18 cellular contexts compared by ENCODE assay signal in genomic region chr21:43663033-43663432, GRCh38. TPM values are rescaled to one million over a fixed set of nuclear protein-coding genes. Genes with fewer than 3 reads are reported as not detected.
DNase-seq lines count a peak whose midpoint lies in the region; ATAC-seq and TF ChIP-seq lines count a peak whose summit lies in the region.
"Had no signal": no experiment of that assay in that cellular context is flagged by ENCODE, and none has a peak within 500 bp of the region (broad histone marks: within the 10 kb centered on the region; RNA-seq: fewer than 3 reads in every experiment).

No MANE protein-coding gene starts in this region.

- POLR2A ChIA-PET in RWPE1 (lab: Yijun Ruan, JAX; ENCODE audit: low non-redundant PET), result no interaction called here

- intact Hi-C loops in lower lobe of right lung (cut with DNase I), result no loop called here

- ATAC-seq in CD4-positive, CD25-positive, alpha-beta regulatory T cell (ENCODE audit: low read depth in 2 of 2), result no peak
- no peak for ATAC-seq in activated T-helper 17 cell treated with anti-CD3 and anti-CD28 coated beads, Interleukin-2, amount 50 U/mL, for 72 hours (replicated peaks)
- ATAC-seq in lower lobe of right lung, result no peak
- ATAC-seq: PC-3 had no signal

- H3K36me3 Mint-ChIP-seq in CD4-positive, CD25-positive, alpha-beta regulatory T cell, result peaks cover 30% of the 10 kb centered on the region
- H3K36me3 Mint-ChIP-seq in activated T-helper 17 cell treated with anti-CD3 and anti-CD28 coated beads, Interleukin-2, amount 50 U/mL, for 72 hours (ENCODE audit: low read depth), result peaks cover 78% of the 10 kb centered on the region

- H3K9me3 Mint-ChIP-seq in CD4-positive, CD25-positive, alpha-beta regulatory T cell, result peaks cover 0 to 4% (median 0%) of the 10 kb centered on the region in 7 donors
- peaks cover 5% of the 10 kb centered on the region for H3K9me3 Mint-ChIP-seq in activated T-helper 17 cell treated with anti-CD3 and anti-CD28 coated beads, Interleukin-2, amount 50 U/mL, for 72 hours

- H3K4me3 ChIP-seq in CD4-positive, CD25-positive, alpha-beta regulatory T cell (ENCODE audit: low read depth, low read length), result peak overlapping the region; percentile 37
- no peak overlapping the region for H3K4me3 ChIP-seq in lower lobe of right lung
- H3K4me3 ChIP-seq: BLaER1 treated with 17β-estradiol and CSF1 and Interleukin-3, amounts not matched to agents 10 nM and 100 nM had no signal

- peak overlapping the region in 2 of 3 donors; percentile 3 to 69 for H3K27ac Mint-ChIP-seq in CD4-positive, CD25-positive, alpha-beta regulatory T cell
- peak overlapping the region; percentile 43 for H3K27ac Mint-ChIP-seq in activated T-helper 17 cell treated with anti-CD3 and anti-CD28 coated beads, Interleukin-2, amount 50 U/mL, for 72 hours

- DNase-seq in activated CD8-positive, alpha-beta memory T cell treated with anti-CD3 and anti-CD28 coated beads for 24 hours, result peak; percentile 7
- no peak for DNase-seq in activated CD8-positive, alpha-beta memory T cell treated with anti-CD3 and anti-CD28 coated beads, Interleukin-2, amount 50 U/mL, for 4 hours
- DNase-seq in CD4-positive, CD25-positive, alpha-beta regulatory T cell, result peak in 1 of 3 donors; percentile 30
- DNase-seq in RWPE1 (ENCODE audit: low spot score) (no peak), CD1c-positive myeloid dendritic cell (ENCODE audit: extremely low spot score) (no peak), HK-2 (ENCODE audit: unreplicated experiment) (no peak), lower lobe of right lung (no peak)
- DNase-seq: Caco-2, EL, H7, Karpas-422, MM.1S, NCI-H1092 treated with DMSO at 0.1 percent for 48 hours, NCI-H510A treated with DMSO at 0.1 percent for 48 hours, NCI-H82, PC-3 had no signal

- peak overlapping the region in 2 of 4 donors; percentile 74 to 83 for H3K4me3 Mint-ChIP-seq in CD4-positive, CD25-positive, alpha-beta regulatory T cell
- peak overlapping the region; percentile 98 for H3K4me3 Mint-ChIP-seq in activated T-helper 17 cell treated with anti-CD3 and anti-CD28 coated beads, Interleukin-2, amount 50 U/mL, for 72 hours

- H3K4me1 Mint-ChIP-seq in CD4-positive, CD25-positive, alpha-beta regulatory T cell, result peaks cover 10 to 74% (median 43%) of the 10 kb centered on the region in 4 donors
- peaks cover 32% of the 10 kb centered on the region for H3K4me1 Mint-ChIP-seq in activated T-helper 17 cell treated with anti-CD3 and anti-CD28 coated beads, Interleukin-2, amount 50 U/mL, for 72 hours

- peaks cover 42% of the 10 kb centered on the region for H3K4me1 ChIP-seq in CD4-positive, CD25-positive, alpha-beta regulatory T cell (ENCODE audit: control insufficient read depth, insufficient read depth, low read length, poor library complexity, severe bottlenecking)
- H3K4me1 ChIP-seq in lower lobe of right lung, result peaks cover 26% of the 10 kb centered on the region

- no peak overlapping the region for H3K27ac ChIP-seq in CD4-positive, CD25-positive, alpha-beta regulatory T cell (ENCODE audit: insufficient read depth, low read length, poor library complexity, severe bottlenecking)
- H3K27ac ChIP-seq in RWPE1, result 0 out of 2 replicates have a peak overlapping the region, but pooled peaks have one; percentile 13
- no peak overlapping the region for H3K27ac ChIP-seq in lower lobe of right lung
- H3K27ac ChIP-seq: BLaER1 treated with 17β-estradiol and CSF1 and Interleukin-3, amounts not matched to agents 10 nM and 100 nM had no signal

- peaks cover 4% of the 10 kb centered on the region for H3K27me3 Mint-ChIP-seq in CD4-positive, CD25-positive, alpha-beta regulatory T cell
- no peaks in the 10 kb centered on the region for H3K27me3 Mint-ChIP-seq in activated T-helper 17 cell treated with anti-CD3 and anti-CD28 coated beads, Interleukin-2, amount 50 U/mL, for 72 hours

- peaks cover 38% of the 10 kb centered on the region for H3K36me3 ChIP-seq in CD4-positive, CD25-positive, alpha-beta regulatory T cell (ENCODE audit: control insufficient read depth, insufficient read depth, low read length)
- peaks cover 32% of the 10 kb centered on the region for H3K36me3 ChIP-seq in lower lobe of right lung

- H3K27me3 ChIP-seq in CD4-positive, CD25-positive, alpha-beta regulatory T cell (ENCODE audit: control insufficient read depth, insufficient read depth, low read length), result no peaks in the 10 kb centered on the region
- no peaks in the 10 kb centered on the region for H3K27me3 ChIP-seq in lower lobe of right lung (ENCODE audit: low read depth)
- H3K27me3 ChIP-seq: BLaER1 treated with 17β-estradiol and CSF1 and Interleukin-3, amounts not matched to agents 10 nM and 100 nM had no signal

- CTCF ChIA-PET in RWPE1 (lab: Yijun Ruan, JAX), result interaction anchor here (0.6 kb wide), 1 partner anchor 51 kb away, joined by 3 read pairs; no protein-coding TSS in a partner anchor

- TF ChIP-seq CTCF in RWPE1 (conservative IDR thresholded peaks at IDR 0.05; ENCODE audit: low read depth) (no peak), lower lobe of right lung (IDR thresholded peaks at IDR 0.05) (no peak)

- H3K9me3 ChIP-seq in CD4-positive, CD25-positive, alpha-beta regulatory T cell (ENCODE audit: control insufficient read depth in 2 of 2, low read length in 2 of 2), result no peaks in the 10 kb centered on the region
- no peaks in the 10 kb centered on the region for H3K9me3 ChIP-seq in lower lobe of right lung
- H3K9me3 ChIP-seq: Caco-2 had no signal

RNA-seq across cellular contexts. Expression of gene RRP1B, which starts 3.7 kb away (rescaled TPM):
- total RNA-seq in CD4-positive, CD25-positive, alpha-beta regulatory T cell, result 37.7 TPM
- polyA plus RNA-seq in CD4-positive, CD25-positive, alpha-beta regulatory T cell, result 10 to 100 TPM; 26.2 to 30.4 (median 27.7) TPM
- 10 to 100 TPM; 34.5 to 76.3 TPM for total RNA-seq in activated T-helper 17 cell treated with anti-CD3 and anti-CD28 coated beads, Interleukin-2, amount 50 U/mL, for 72 hours
- total RNA-seq in lower lobe of right lung, result 18.1 TPM

RNA-seq across cellular contexts. Expression of gene HSF2BP, which starts 3.7 kb away (rescaled TPM):
- total RNA-seq in CD4-positive, CD25-positive, alpha-beta regulatory T cell, result 0.35 TPM
- polyA plus RNA-seq in CD4-positive, CD25-positive, alpha-beta regulatory T cell, result under 1 TPM; 0.20 to 0.61 (median 0.48) TPM
- 1 to 10 TPM in 1 of 2 donors, under 1 TPM in 1; 0.50 to 1.0 TPM for total RNA-seq in activated T-helper 17 cell treated with anti-CD3 and anti-CD28 coated beads, Interleukin-2, amount 50 U/mL, for 72 hours
- 0.32 TPM for total RNA-seq in lower lobe of right lung

RNA-seq across cellular contexts. Expression of gene PDXK, which starts 55.9 kb away (rescaled TPM):
- total RNA-seq in CD4-positive, CD25-positive, alpha-beta regulatory T cell, result 80.9 TPM
- polyA plus RNA-seq in CD4-positive, CD25-positive, alpha-beta regulatory T cell, result 10 to 100 TPM; 28.5 to 73.1 (median 36.7) TPM
- 100 to 1,000 TPM; 102 to 115 TPM for total RNA-seq in activated T-helper 17 cell treated with anti-CD3 and anti-CD28 coated beads, Interleukin-2, amount 50 U/mL, for 72 hours
- 195 TPM for total RNA-seq in lower lobe of right lung
